ENCODE assay signal across 16 cellular contexts in the genomic region with DNA sequence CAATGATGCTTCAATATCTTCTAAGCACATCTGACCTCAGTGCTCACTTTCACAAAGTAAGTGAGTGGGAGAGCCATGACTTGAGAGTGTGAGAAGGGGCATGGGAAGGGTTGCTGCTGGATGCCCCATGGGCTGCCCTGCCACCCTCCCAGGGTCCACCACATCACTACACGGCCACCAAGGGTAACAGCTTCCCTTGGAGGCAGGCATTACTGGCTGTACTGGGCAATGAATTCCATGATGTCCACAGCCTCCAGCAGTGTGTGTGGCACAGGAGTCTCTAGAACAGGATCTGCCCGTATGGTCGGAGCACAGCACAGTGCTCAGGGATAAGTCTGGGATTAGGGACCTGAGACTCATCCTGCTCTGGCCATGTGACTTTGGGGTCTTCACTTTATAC.
DNase-seq lines count a peak whose midpoint lies in the region; ATAC-seq lines count a peak whose summit lies in the region.
"Had no signal": no experiment of that assay in that cellular context is flagged by ENCODE, and none has a peak within 500 bp of the region (broad histone marks: within the 10 kb centered on the region; RNA-seq: fewer than 3 reads in every experiment).

No MANE protein-coding gene starts in this region.

- no peaks in the 10 kb centered on the region for H3K4me1 ChIP-seq in Karpas-422 (ENCODE audit: low read length)
- H3K4me1 ChIP-seq: BLaER1, HAP-1 had no signal

- H3K27ac ChIP-seq in Karpas-422 (ENCODE audit: low read length) = no peak overlapping the region
- H3K27ac ChIP-seq: 22Rv1, BLaER1, GM23248 had no signal

- no peak overlapping the region for H2AFZ ChIP-seq in Karpas-422 (ENCODE audit: low read length)
- H2AFZ ChIP-seq: GM23248 had no signal

- no peak overlapping the region for H3K4me2 ChIP-seq in Karpas-422 (ENCODE audit: low read depth, low read length, poor library complexity, severe bottlenecking)
- H3K4me2 ChIP-seq: BLaER1 had no signal

- DNase-seq in activated CD4-positive, alpha-beta T cell treated with anti-CD3 and anti-CD28 coated beads, Interleukin-2, amount 10 ng/mL, durations not matched to agents 7 days and 5 days = peak; percentile 2
- no peak for DNase-seq in activated CD4-positive, alpha-beta T cell treated with anti-CD3 and anti-CD28 coated beads for 48 hours
- DNase-seq in Karpas-422 = peak; percentile 36
- peak; percentile 32 for DNase-seq in islet precursor cell
- DNase-seq in 8988T = no peak
- DNase-seq: CD4-positive, alpha-beta memory T cell; DMS153; DMS79; GDM1; GM23248 had no signal

- H3K79me2 ChIP-seq in Karpas-422 (ENCODE audit: low read length) = no peaks in the 10 kb centered on the region

- H3K9me3 Mint-ChIP-seq in activated CD4-positive, alpha-beta T cell treated with anti-CD3 and anti-CD28 coated beads, Interleukin-2, amount 10 ng/mL, durations not matched to agents 7 days and 5 days = peaks cover 2% of the 10 kb centered on the region
- H3K9me3 Mint-ChIP-seq in stimulated activated memory B cell treated with anti-CD40 and anti-IgM and Interleukin-4, amounts not matched to agents 10 μg/mL and 1 μg/mL and 100 μg/mL, for 72 hours = peaks cover 11% of the 10 kb centered on the region

- ATAC-seq in stimulated activated memory B cell treated with anti-CD40 and anti-IgM and Interleukin-4, amounts not matched to agents 10 μg/mL and 1 μg/mL and 100 μg/mL, for 72 hours = peak; percentile 8
- ATAC-seq in activated CD4-positive, CD25-positive, alpha-beta regulatory T cell treated with anti-CD3 and anti-CD28 coated beads, Interleukin-2, amount 50 U/mL, for 24 hours = no peak

- no peaks in the 10 kb centered on the region for H3K36me3 Mint-ChIP-seq in activated CD4-positive, alpha-beta T cell treated with anti-CD3 and anti-CD28 coated beads, Interleukin-2, amount 10 ng/mL, durations not matched to agents 7 days and 5 days (ENCODE audit: low read depth)
- H3K36me3 Mint-ChIP-seq in stimulated activated memory B cell treated with anti-CD40 and anti-IgM and Interleukin-4, amounts not matched to agents 10 μg/mL and 1 μg/mL and 100 μg/mL, for 72 hours = no peaks in the 10 kb centered on the region
- H3K36me3 Mint-ChIP-seq: CD14-positive monocyte; CD4-positive, alpha-beta memory T cell had no signal

- H3K9me3 ChIP-seq in Karpas-422 (ENCODE audit: low read length) = no peaks in the 10 kb centered on the region
- H3K9me3 ChIP-seq: HAP-1 had no signal

- no peaks in the 10 kb centered on the region for H3K4me1 Mint-ChIP-seq in activated CD4-positive, alpha-beta T cell treated with anti-CD3 and anti-CD28 coated beads, Interleukin-2, amount 10 ng/mL, durations not matched to agents 7 days and 5 days
- no peaks in the 10 kb centered on the region for H3K4me1 Mint-ChIP-seq in stimulated activated memory B cell treated with anti-CD40 and anti-IgM and Interleukin-4, amounts not matched to agents 10 μg/mL and 1 μg/mL and 100 μg/mL, for 72 hours
- H3K4me1 Mint-ChIP-seq: CD14-positive monocyte; CD4-positive, alpha-beta memory T cell had no signal

- no peak overlapping the region for H3K4me3 ChIP-seq in Karpas-422 (ENCODE audit: low read length)
- H3K4me3 ChIP-seq: BLaER1, GM23248, HAP-1 had no signal

- H3K27ac Mint-ChIP-seq in activated CD4-positive, alpha-beta T cell treated with anti-CD3 and anti-CD28 coated beads, Interleukin-2, amount 10 ng/mL, durations not matched to agents 7 days and 5 days = no peak overlapping the region
- no peak overlapping the region for H3K27ac Mint-ChIP-seq in stimulated activated memory B cell treated with anti-CD40 and anti-IgM and Interleukin-4, amounts not matched to agents 10 μg/mL and 1 μg/mL and 100 μg/mL, for 72 hours
- H3K27ac Mint-ChIP-seq: CD4-positive, alpha-beta memory T cell had no signal

- H4K20me1 ChIP-seq in Karpas-422 (ENCODE audit: insufficient read depth, low read depth, low read length) = no peaks in the 10 kb centered on the region
- H4K20me1 ChIP-seq: BLaER1 had no signal

- no peaks in the 10 kb centered on the region for H3K36me3 ChIP-seq in Karpas-422 (ENCODE audit: insufficient read depth, low read length)
- H3K36me3 ChIP-seq: BLaER1, HAP-1 had no signal

- POLR2A ChIA-PET in activated CD4-positive, alpha-beta T cell treated with anti-CD3 and anti-CD28 coated beads, Interleukin-2, amount 10 ng/mL, durations not matched to agents 7 days and 5 days (lab: Charles Lee) = no interaction called here

- H3K4me3 Mint-ChIP-seq in activated CD4-positive, alpha-beta T cell treated with anti-CD3 and anti-CD28 coated beads, Interleukin-2, amount 10 ng/mL, durations not matched to agents 7 days and 5 days = no peak overlapping the region
- no peak overlapping the region for H3K4me3 Mint-ChIP-seq in stimulated activated memory B cell treated with anti-CD40 and anti-IgM and Interleukin-4, amounts not matched to agents 10 μg/mL and 1 μg/mL and 100 μg/mL, for 72 hours
- H3K4me3 Mint-ChIP-seq: CD14-positive monocyte; CD4-positive, alpha-beta memory T cell had no signal

- no peaks in the 10 kb centered on the region for H3K27me3 ChIP-seq in Karpas-422 (ENCODE audit: low read length)
- H3K27me3 ChIP-seq: BLaER1 had no signal

- CTCF ChIA-PET in activated CD4-positive, alpha-beta T cell treated with anti-CD3 and anti-CD28 coated beads, Interleukin-2, amount 10 ng/mL, durations not matched to agents 7 days and 5 days (lab: Charles Lee) = no interaction called here

- H3K9ac ChIP-seq in Karpas-422 (ENCODE audit: low read length) = no peak overlapping the region
- H3K9ac ChIP-seq: BLaER1, GM23248 had no signal

- no peaks in the 10 kb centered on the region for H3K9me2 ChIP-seq in Karpas-422 (replicated peaks; ENCODE audit: insufficient read depth, low read length)

- H3K27me3 Mint-ChIP-seq in activated CD4-positive, alpha-beta T cell treated with anti-CD3 and anti-CD28 coated beads, Interleukin-2, amount 10 ng/mL, durations not matched to agents 7 days and 5 days = peaks cover 2% of the 10 kb centered on the region
- H3K27me3 Mint-ChIP-seq in stimulated activated memory B cell treated with anti-CD40 and anti-IgM and Interleukin-4, amounts not matched to agents 10 μg/mL and 1 μg/mL and 100 μg/mL, for 72 hours = no peaks in the 10 kb centered on the region
- H3K27me3 Mint-ChIP-seq: CD4-positive, alpha-beta memory T cell had no signal

Comparison
In these comparisons a context has a peak if more than half of its experiments do, and no peak if none do; other contexts are left out.
1. DNase-seq: peak in activated CD4-positive, alpha-beta T cell treated with anti-CD3 and anti-CD28 coated beads, Interleukin-2, amount 10 ng/mL, durations not matched to agents 7 days and 5 days (single experiment), Karpas-422 (single experiment) and islet precursor cell (single experiment); none in activated CD4-positive, alpha-beta T cell treated with anti-CD3 and anti-CD28 coated beads for 48 hours (single experiment) and 8988T (single experiment).